Comparison of ENCODE assay signal across 15 cellular contexts in genomic region chr10:21134645-21135395, GRCh38.
DNase-seq lines count a peak whose midpoint lies in the region; FAIRE-seq and TF ChIP-seq lines count a peak whose summit lies in the region.
"Had no signal": no experiment of that assay in that cellular context is flagged by ENCODE, and none has a peak within 500 bp of the region (broad histone marks: within the 10 kb centered on the region; RNA-seq: fewer than 3 reads in every experiment).

No MANE protein-coding gene starts in this region.

- H3K27ac ChIP-seq in Peyer's patch (no peak overlapping the region), tibial nerve (no peak overlapping the region)
- H3K27ac ChIP-seq: parathyroid adenoma had no signal

- peak overlapping the region in 3 of 5 experiments; percentile 6 to 15 (median 6) for H3K4me3 Mint-ChIP-seq in brain
- H3K4me3 Mint-ChIP-seq: activated T-cell treated with anti-CD3 and anti-CD28 coated beads, Interleukin-2, amount 50 U/mL, for 72 hours; T-helper 17 cell; type B pancreatic cell had no signal

- H3K4me3 ChIP-seq in Peyer's patch (no peak overlapping the region), tibial nerve (no peak overlapping the region)

- peaks cover 16% of the 10 kb centered on the region for H3K4me1 Mint-ChIP-seq in brain
- H3K4me1 Mint-ChIP-seq: T-helper 17 cell had no signal

- FAIRE-seq in H54 (lab: Jason Lieb, UNC), result peak; percentile 95

- H3K27ac Mint-ChIP-seq in brain, result peak overlapping the region in 3 of 5 experiments; percentile 41 to 84 (median 51)
- H3K27ac Mint-ChIP-seq: activated T-cell treated with anti-CD3 and anti-CD28 coated beads, Interleukin-2, amount 50 U/mL, for 72 hours; T-helper 17 cell; type B pancreatic cell had no signal

- no peaks in the 10 kb centered on the region for H3K36me3 Mint-ChIP-seq in brain

- H3K36me3 ChIP-seq in Peyer's patch (no peaks in the 10 kb centered on the region), tibial nerve (no peaks in the 10 kb centered on the region)

- TF ChIP-seq POLR2A in H54 (IDR thresholded peaks at IDR 0.05; ENCODE audit: low read depth, low read length) (no peak), Peyer's patch (IDR thresholded peaks at IDR 0.05) (no peak), tibial nerve (IDR thresholded peaks at IDR 0.05) (no peak)

- TF ChIP-seq CTCF in brain (conservative IDR thresholded peaks at IDR 0.05) (no peak), Peyer's patch (IDR thresholded peaks at IDR 0.05) (no peak), tibial nerve (IDR thresholded peaks at IDR 0.05) (no peak)

- H3K27me3 ChIP-seq in Peyer's patch (no peaks in the 10 kb centered on the region), tibial nerve (no peaks in the 10 kb centered on the region)

- peak; percentile 9 for DNase-seq in H54 (ENCODE audit: insufficient read length, low spot score)
- DNase-seq in fibroblast of the conjunctiva (ENCODE audit: low read depth), result peak; percentile 8
- peak; percentile 28 for DNase-seq in retina
- DNase-seq in Peyer's patch, result no peak
- DNase-seq in activated CD4-positive, alpha-beta T cell treated with anti-CD3 and anti-CD28 coated beads, Interleukin-2, amount 50 U/mL, for 1 hour, result no peak
- DNase-seq in ecto neural progenitor cell (ENCODE audit: low spot score), result no peak
- no peak for DNase-seq in tibial nerve (ENCODE audit: low spot score in 2 of 2)
- DNase-seq: activated CD4-positive, alpha-beta T cell treated with anti-CD3 and anti-CD28 coated beads for 4 hours; activated T-cell treated with anti-CD3 and anti-CD28 coated beads, Interleukin-2, amount 50 U/mL, for 72 hours; DMS 273 treated with DMSO at 0.1 percent for 48 hours; NCI-H1092 treated with DMSO at 0.1 percent for 48 hours; T-helper 17 cell had no signal

- no peaks in the 10 kb centered on the region for H3K27me3 Mint-ChIP-seq in brain
- H3K27me3 Mint-ChIP-seq: type B pancreatic cell had no signal

- H3K9me3 Mint-ChIP-seq in brain, result peaks cover 0 to 3% (median under 1%) of the 10 kb centered on the region in 5 experiments
- H3K9me3 Mint-ChIP-seq: activated T-cell treated with anti-CD3 and anti-CD28 coated beads, Interleukin-2, amount 50 U/mL, for 72 hours; type B pancreatic cell had no signal

- H3K4me1 ChIP-seq in Peyer's patch, result no peaks in the 10 kb centered on the region
- H3K4me1 ChIP-seq in tibial nerve, result peaks cover 0 to 7% (median 0%) of the 10 kb centered on the region in 4 donors

- H3K9me3 ChIP-seq in Peyer's patch (no peaks in the 10 kb centered on the region), tibial nerve (no peaks in the 10 kb centered on the region)

- whole genome bisulfite sequencing in tibial nerve, 2 donors, result 57 to 61% methylated on average over 12 of the region's 12 CpGs

- TF ChIP-seq EP300 in tibial nerve (IDR thresholded peaks at IDR 0.05), result no peak

Comparison
In these comparisons a context has a peak if more than half of its experiments do, and no peak if none do; other contexts are left out.
1. DNase-seq: peak in H54 (single experiment), fibroblast of the conjunctiva (single experiment) and retina (single experiment); none in Peyer's patch (0 of 3), activated CD4-positive, alpha-beta T cell treated with anti-CD3 and anti-CD28 coated beads, Interleukin-2, amount 50 U/mL, for 1 hour (single experiment), ecto neural progenitor cell (single experiment) and tibial nerve (0 of 2).